Comparison of ENCODE assay signal across 14 cellular contexts in the genomic region with DNA sequence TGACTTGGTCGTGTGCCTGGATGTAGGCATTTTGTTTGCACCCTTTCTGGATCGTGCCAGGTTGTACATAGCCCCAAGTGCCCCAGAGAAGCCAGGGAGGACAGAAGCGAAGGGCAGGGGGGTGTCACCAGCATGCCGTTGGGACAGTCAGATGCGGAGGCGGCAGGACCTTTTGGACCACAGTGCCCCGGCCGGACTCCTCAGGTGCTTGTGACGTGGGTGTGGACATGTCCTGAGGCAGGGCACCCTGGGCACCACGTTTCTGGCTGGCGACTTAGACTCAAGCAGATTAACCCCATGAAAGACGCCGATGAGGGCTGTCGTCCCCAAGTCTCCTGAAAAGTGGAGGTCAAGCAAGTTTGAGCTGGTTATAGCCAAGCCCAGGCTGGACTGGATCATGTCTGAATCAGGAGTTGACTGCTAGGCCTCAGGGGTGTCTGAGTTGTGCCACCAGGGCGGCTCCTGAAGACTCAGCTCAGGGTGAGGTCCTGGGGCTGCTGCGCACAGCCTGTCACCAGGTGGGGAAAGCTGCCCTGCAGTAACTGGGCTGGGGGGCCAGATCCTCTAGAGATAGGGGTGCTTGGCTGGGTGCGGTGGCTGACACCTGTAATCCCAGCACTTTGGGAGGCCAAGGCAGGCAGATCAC. TPM values are rescaled to one million over a fixed set of nuclear protein-coding genes. Genes with fewer than 3 reads are reported as not detected.
DNase-seq lines count a peak whose midpoint lies in the region; TF ChIP-seq lines count a peak whose summit lies in the region.
"Had no signal": no experiment of that assay in that cellular context is flagged by ENCODE, and none has a peak within 500 bp of the region (broad histone marks: within the 10 kb centered on the region; RNA-seq: fewer than 3 reads in every experiment).

No MANE protein-coding gene starts in this region.

- no peaks in the 10 kb centered on the region for H3K27me3 ChIP-seq in adrenal gland
- no peaks in the 10 kb centered on the region for H3K27me3 ChIP-seq in hepatocyte
- no peaks in the 10 kb centered on the region for H3K27me3 ChIP-seq in suprapubic skin
- no peaks in the 10 kb centered on the region for H3K27me3 ChIP-seq in MG63
- H3K27me3 ChIP-seq in trophoblast cell (ENCODE audit: insufficient read depth, low read length): no peaks in the 10 kb centered on the region

- no peak overlapping the region for H3K14ac ChIP-seq in trophoblast cell (ENCODE audit: low read length)

- TF ChIP-seq CTCF in adrenal gland (IDR thresholded peaks at IDR 0.05): no peak
- TF ChIP-seq CTCF in hepatocyte (IDR thresholded peaks at IDR 0.05; ENCODE audit: poor library complexity): no peak
- TF ChIP-seq CTCF in suprapubic skin (IDR thresholded peaks at IDR 0.05): no peak

- intact Hi-C loops in adrenal gland (cut with DNase I): no loop called here

- H4K12ac ChIP-seq in trophoblast cell (ENCODE audit: low read depth, low read length): no peak overlapping the region

- 53 to 67% (median 61%) methylated on average over 13 to 17 of the region's 17 CpGs for WGBS in adrenal gland, 4 donors
- WGBS in hepatocyte (ENCODE audit: low lambda C conversion rate, missing lambda C conversion rate): 90% methylated on average over 17 of the region's 17 CpGs
- 75% methylated on average over 10 of the region's 17 CpGs for WGBS in suprapubic skin
- WGBS in trophoblast cell (ENCODE audit: extremely low coverage, insufficient coverage, insufficient read length): no CpG with 5 or more reads among the region's 17 CpGs

- peaks cover 5 to 23% of the 10 kb centered on the region in 2 donors for H3K4me1 ChIP-seq in adrenal gland (replicated peaks in 1 of 2)
- peaks cover 11% of the 10 kb centered on the region for H3K4me1 ChIP-seq in hepatocyte (ENCODE audit: insufficient read depth)
- H3K4me1 ChIP-seq in suprapubic skin: peaks cover 7% of the 10 kb centered on the region
- no peaks in the 10 kb centered on the region for H3K4me1 ChIP-seq in trophoblast cell (ENCODE audit: control insufficient read depth in 1 of 2, insufficient read depth in 2 of 2, low read length in 2 of 2)

- peaks cover 0 to 10% of the 10 kb centered on the region in 2 donors for H3K36me3 ChIP-seq in adrenal gland (replicated peaks in 1 of 2)
- H3K36me3 ChIP-seq in hepatocyte (replicated peaks; ENCODE audit: insufficient read depth, low read depth): no peaks in the 10 kb centered on the region
- H3K36me3 ChIP-seq in suprapubic skin: peaks cover 39% of the 10 kb centered on the region
- H3K36me3 ChIP-seq in MG63: peaks cover 13% of the 10 kb centered on the region
- H3K36me3 ChIP-seq in trophoblast cell (ENCODE audit: control insufficient read depth in 1 of 2, insufficient read depth in 2 of 2, low read length in 2 of 2): peaks cover 50 to 52% of the 10 kb centered on the region in 2 experiments

- H3K4me3 ChIP-seq in adrenal gland (no peak overlapping the region), hepatocyte (no peak overlapping the region), suprapubic skin (no peak overlapping the region), MG63 (no peak overlapping the region), trophoblast cell (ENCODE audit: low read depth, low read length) (no peak overlapping the region)
- H3K4me3 ChIP-seq: psoas muscle had no signal

- no peak overlapping the region for H2BK5ac ChIP-seq in trophoblast cell (ENCODE audit: low read depth, low read length, poor library complexity)

- H3K9me2 ChIP-seq in hepatocyte (replicated peaks; ENCODE audit: insufficient read depth): no peaks in the 10 kb centered on the region

- H2BK12ac ChIP-seq in trophoblast cell (ENCODE audit: low read length): no peak overlapping the region

- TF ChIP-seq POLR2A in adrenal gland (IDR thresholded peaks at IDR 0.05) (no peak), suprapubic skin (IDR thresholded peaks at IDR 0.05) (no peak)

- peak overlapping the region; percentile 35 for H3K4me3 Mint-ChIP-seq in activated T-cell treated with anti-CD3 and anti-CD28 coated beads, Interleukin-2, amount 50 U/mL, for 24 hours

- no peak overlapping the region for H3K23ac ChIP-seq in trophoblast cell (ENCODE audit: low read length)

- no peak overlapping the region for H4K91ac ChIP-seq in trophoblast cell (ENCODE audit: low read depth, low read length)

- H3K79me2 ChIP-seq in hepatocyte: no peaks in the 10 kb centered on the region
- no peaks in the 10 kb centered on the region for H3K79me2 ChIP-seq in trophoblast cell (ENCODE audit: control insufficient read depth, insufficient read depth, low read length, poor library complexity)

- peaks cover 47% of the 10 kb centered on the region for H3K36me3 Mint-ChIP-seq in activated T-cell treated with anti-CD3 and anti-CD28 coated beads, Interleukin-2, amount 50 U/mL, for 24 hours (ENCODE audit: low read depth)

- no peaks in the 10 kb centered on the region for H3K79me1 ChIP-seq in trophoblast cell (ENCODE audit: low read length)

- H3K4ac ChIP-seq in trophoblast cell (ENCODE audit: low read depth, low read length): no peak overlapping the region

- H2AFZ ChIP-seq in hepatocyte (no peak overlapping the region), trophoblast cell (ENCODE audit: insufficient read depth, low read length, poor library complexity) (no peak overlapping the region)

- H3K4me2 ChIP-seq in hepatocyte: no peak overlapping the region
- no peak overlapping the region for H3K4me2 ChIP-seq in trophoblast cell (ENCODE audit: low read length)

- no peaks in the 10 kb centered on the region for H3K9me3 Mint-ChIP-seq in activated T-cell treated with anti-CD3 and anti-CD28 coated beads, Interleukin-2, amount 50 U/mL, for 24 hours

- peak overlapping the region; percentile 91 for H3K27ac Mint-ChIP-seq in activated T-cell treated with anti-CD3 and anti-CD28 coated beads, Interleukin-2, amount 50 U/mL, for 24 hours

- peaks cover 16% of the 10 kb centered on the region for H3K4me1 Mint-ChIP-seq in activated T-cell treated with anti-CD3 and anti-CD28 coated beads, Interleukin-2, amount 50 U/mL, for 24 hours (ENCODE audit: low read depth)

- DNase-seq in activated T-cell treated with anti-CD3 and anti-CD28 coated beads, Interleukin-2, amount 50 U/mL, for 24 hours: peak; percentile 42
- DNase-seq in activated T-cell treated with anti-CD3 and anti-CD28 coated beads for 4 hours: no peak
- peak in 5 of 7 donors; percentile 26 to 49 (median 35) for DNase-seq in adrenal gland
- no peak for DNase-seq in hepatocyte (ENCODE audit: low spot score)
- no peak for DNase-seq in suprapubic skin (ENCODE audit: low spot score in 2 of 2)
- DNase-seq in MG63: no peak
- no peak for DNase-seq in trophoblast cell
- DNase-seq in stimulated activated CD4-positive, alpha-beta T cell treated with anti-CD3 and anti-CD28 coated beads, Interleukin-4, amount 100 ng/mL, for 1 hour: no peak
- DNase-seq: GF-D8, Karpas-422, kidney, NCI-H1436, NCI-H446 treated with DMSO at 0.1 percent for 48 hours, psoas muscle had no signal

- no peak overlapping the region for H2AK5ac ChIP-seq in trophoblast cell (ENCODE audit: low read length)

- H3K27ac ChIP-seq in adrenal gland: peak overlapping the region in 4 of 5 donors; percentile 45 to 85 (median 56)
- H3K27ac ChIP-seq in hepatocyte: peak overlapping the region; percentile 23
- peak overlapping the region; percentile 17 for H3K27ac ChIP-seq in suprapubic skin
- H3K27ac ChIP-seq in trophoblast cell (ENCODE audit: low read depth, low read length): no peak overlapping the region
- H3K27ac ChIP-seq: psoas muscle had no signal

- H3K9ac ChIP-seq in trophoblast cell (ENCODE audit: low read length): no peak overlapping the region

- H4K8ac ChIP-seq in trophoblast cell (ENCODE audit: low read depth, low read length): no peak overlapping the region

- no peak overlapping the region for H3K18ac ChIP-seq in trophoblast cell (ENCODE audit: low read length)

- H3K27me3 Mint-ChIP-seq in activated T-cell treated with anti-CD3 and anti-CD28 coated beads, Interleukin-2, amount 50 U/mL, for 24 hours: no peaks in the 10 kb centered on the region

- no peak for TF ChIP-seq EP300 in suprapubic skin (IDR thresholded peaks at IDR 0.05)

- H2BK120ac ChIP-seq in trophoblast cell (ENCODE audit: insufficient read depth, low read length, poor library complexity): no peak overlapping the region

- no peaks in the 10 kb centered on the region for H4K20me1 ChIP-seq in hepatocyte (ENCODE audit: insufficient read depth, poor library complexity, severe bottlenecking)

- H3K9me3 ChIP-seq in adrenal gland (replicated peaks in 1 of 3): no peaks in the 10 kb centered on the region
- H3K9me3 ChIP-seq in hepatocyte (ENCODE audit: low read depth): no peaks in the 10 kb centered on the region
- no peaks in the 10 kb centered on the region for H3K9me3 ChIP-seq in suprapubic skin
- no peaks in the 10 kb centered on the region for H3K9me3 ChIP-seq in MG63
- H3K9me3 ChIP-seq in trophoblast cell (ENCODE audit: insufficient read depth, low read depth, low read length): no peaks in the 10 kb centered on the region
- H3K9me3 ChIP-seq: psoas muscle had no signal

RNA-seq across cellular contexts. Expression of gene HABP4, which starts 42.0 kb away (rescaled TPM):
- 10 to 100 TPM in 3 of 8 donors, 1 to 10 TPM in 5; 5.8 to 17.4 (median 9.6) TPM for total RNA-seq in adrenal gland
- 10 to 100 TPM; 14.9 to 22.4 (median 16.5) TPM for polyA plus RNA-seq in adrenal gland
- 12.9 and 13.1 TPM in 2 replicates for total RNA-seq in hepatocyte
- 18.0 and 24.8 TPM in 2 replicates for polyA plus RNA-seq in hepatocyte
- 1 to 10 TPM; 3.9 to 9.2 (median 7.1) TPM for total RNA-seq in suprapubic skin
- 15.9 and 19.4 TPM in 2 replicates for total RNA-seq in MG63 (2014; rRNA removed; shearing (Covaris generic); ENCODE audit: low replicate concordance)
- 14.8 and 15.9 TPM in 2 replicates for polyA plus RNA-seq in trophoblast cell (2013)

Comparison
In these comparisons a context has a peak if more than half of its experiments do, and no peak if none do; other contexts are left out.
1. DNase-seq: peak in activated T-cell treated with anti-CD3 and anti-CD28 coated beads, Interleukin-2, amount 50 U/mL, for 24 hours (single experiment) and adrenal gland (5 of 7); none in activated T-cell treated with anti-CD3 and anti-CD28 coated beads for 4 hours (single experiment), hepatocyte (single experiment), suprapubic skin (0 of 2), MG63 (single experiment), trophoblast cell (0 of 2) and stimulated activated CD4-positive, alpha-beta T cell treated with anti-CD3 and anti-CD28 coated beads, Interleukin-4, amount 100 ng/mL, for 1 hour (single experiment).